Comparison of ENCODE assay signal across 19 cellular contexts in genomic region chr4:4440333-4441061, GRCh38. TPM values are rescaled to one million over a fixed set of nuclear protein-coding genes. Genes with fewer than 3 reads are reported as not detected.
DNase-seq lines count a peak whose midpoint lies in the region; ATAC-seq, FAIRE-seq and TF ChIP-seq lines count a peak whose summit lies in the region.
"Had no signal": no experiment of that assay in that cellular context is flagged by ENCODE, and none has a peak within 500 bp of the region (broad histone marks: within the 10 kb centered on the region; RNA-seq: fewer than 3 reads in every experiment).

No MANE protein-coding gene starts in this region.

- no peaks in the 10 kb centered on the region for H3K9me3 ChIP-seq in right lobe of liver
- H3K9me3 ChIP-seq: SK-N-SH had no signal

- peak; percentile 72 for ATAC-seq in GM19463 (IDR thresholded peaks at IDR 0.05; ENCODE audit: unreplicated experiment)
- ATAC-seq in HG03095 (IDR thresholded peaks at IDR 0.05; ENCODE audit: unreplicated experiment): peak; percentile 58
- ATAC-seq in GM21515 (IDR thresholded peaks at IDR 0.05; ENCODE audit: unreplicated experiment): no peak
- ATAC-seq in right lobe of liver: no peak
- ATAC-seq: CD8-positive, alpha-beta T cell; Panc1 had no signal

- no peaks in the 10 kb centered on the region for H3K27me3 ChIP-seq in right lobe of liver

- H3K4me3 ChIP-seq in right lobe of liver: no peak overlapping the region

- peak; percentile 28 for FAIRE-seq in GM12891 (lab: Jason Lieb, UNC)
- FAIRE-seq: TTC549, urothelium cell line had no signal

- DNase-seq in GM12891 (ENCODE audit: insufficient read length, low spot score): no peak
- DNase-seq in epithelial cell of prostate (ENCODE audit: low read depth, low spot score): peak; percentile 2
- DNase-seq in DMS153 treated with DMSO at 0.1 percent for 48 hours (lab: John Stamatoyannopoulos, UW; ENCODE audit: unreplicated experiment): no peak
- no peak for DNase-seq in T-helper 9 cell
- DNase-seq in right lobe of liver: no peak
- DNase-seq: ACHN; activated CD4-positive, alpha-beta T cell treated with anti-CD3 and anti-CD28 coated beads, Interleukin-2, amount 10 ng/mL, durations not matched to agents 24 days and 14 days; activated CD8-positive, alpha-beta memory T cell treated with anti-CD3 and anti-CD28 coated beads, Interleukin-2, amount 50 U/mL, for 48 hours; CD8-positive, alpha-beta T cell; DND-41; NCI-H1417; NCI-H69; SK-N-SH had no signal

- H3K27ac ChIP-seq in epithelial cell of prostate: no peak overlapping the region
- no peak overlapping the region for H3K27ac ChIP-seq in right lobe of liver

- H3K36me3 ChIP-seq in right lobe of liver: peaks cover 0 to 20% (median 7%) of the 10 kb centered on the region in 4 donors

- intact Hi-C loops in right lobe of liver (cut with DNase I): no loop called here

- no peaks in the 10 kb centered on the region for H3K4me1 ChIP-seq in right lobe of liver

- TF ChIP-seq POLR2A in GM12891 (IDR thresholded peaks at IDR 0.05; ENCODE audit: low read depth, low read length) (no peak), right lobe of liver (IDR thresholded peaks at IDR 0.05) (no peak)

- TF ChIP-seq CTCF in right lobe of liver (IDR thresholded peaks at IDR 0.05): no peak

- WGBS in right lobe of liver (ENCODE audit: insufficient coverage, low coverage, low lambda C conversion rate, missing lambda C conversion rate): 72% methylated on average over 2 of the region's 2 CpGs

TF ChIP-seq in GM12891, 5 proteins besides CTCF, POLR2A, EP300 and RAD21:
- no peak for TF ChIP-seq POU2F2 (IDR thresholded peaks at IDR 0.05; ENCODE audit: low read depth, low read length)
- TF ChIP-seq POLR2AphosphoS5 (IDR thresholded peaks at IDR 0.05; ENCODE audit: low read depth, low read length): no peak
- TF ChIP-seq SPI1 (IDR thresholded peaks at IDR 0.05; ENCODE audit: low read depth, low read length): no peak
- no peak for TF ChIP-seq TAF1 (IDR thresholded peaks at IDR 0.05; ENCODE audit: low read depth, low read length)
- no peak for TF ChIP-seq PAX5 (IDR thresholded peaks at IDR 0.05; ENCODE audit: insufficient read depth, low read length, severe bottlenecking)

RNA-seq across cellular contexts. Expression of gene NSG1, which starts 53.6 kb away (rescaled TPM):
- polyA plus RNA-seq in GM12891 (2012; ENCODE audit: low read depth, missing spikeins): 0.40 TPM
- total RNA-seq in right lobe of liver: under 1 TPM in 2 of 6 experiments, not detected in 4; 0.22 to 0.29 TPM

Comparison
In these comparisons a context has a peak if more than half of its experiments do, and no peak if none do; other contexts are left out.
1. ATAC-seq: peak in GM19463 (single experiment) and HG03095 (single experiment); none in GM21515 (single experiment) and right lobe of liver (0 of 4).